8 cellular contexts compared by ENCODE assay signal in the genomic region with DNA sequence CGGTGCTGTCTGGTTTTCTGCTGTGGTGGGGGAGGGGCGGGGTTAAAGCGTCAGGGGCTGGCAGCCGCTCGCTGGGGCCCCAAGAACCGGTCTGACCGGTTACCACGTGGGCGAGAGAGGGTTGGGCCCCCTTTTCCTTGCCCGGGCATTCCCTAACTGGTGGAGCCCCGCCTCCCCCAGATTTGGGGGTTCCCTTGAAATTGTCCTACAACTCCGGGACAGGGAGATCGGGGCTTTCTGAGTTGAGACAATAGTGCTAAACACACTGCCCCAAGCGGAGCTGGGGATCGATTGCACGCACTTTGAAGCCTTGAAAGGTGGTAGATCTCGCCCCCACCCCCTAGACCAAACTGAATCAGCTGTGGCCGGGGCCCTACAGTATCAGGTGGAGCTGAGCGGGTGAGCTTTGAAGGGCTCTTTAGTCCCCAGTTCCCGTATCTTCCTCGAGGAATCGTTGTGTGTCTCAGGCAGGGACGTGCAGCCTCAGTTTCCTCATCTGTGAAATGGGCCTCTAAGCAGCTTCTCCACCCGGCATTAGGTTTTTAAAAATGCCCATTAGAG. TPM values are rescaled to one million over a fixed set of nuclear protein-coding genes. Genes with fewer than 3 reads are reported as not detected.
DNase-seq lines count a peak whose midpoint lies in the region; ATAC-seq and TF ChIP-seq lines count a peak whose summit lies in the region.

No MANE protein-coding gene starts in this region.

- H3K4me1 Mint-ChIP-seq in Caco-2 (ENCODE audit: low read depth, unreplicated experiment) (peaks cover 17% of the 10 kb centered on the region), T-cell (peaks cover 33 to 62% (median 47%) of the 10 kb centered on the region in 3 donors)
- peaks cover 52% of the 10 kb centered on the region for H3K4me1 Mint-ChIP-seq in activated naive CD8-positive, alpha-beta T cell treated with anti-CD3 and anti-CD28 coated beads, Interleukin-2, amount 50 U/mL, for 24 hours

- peak overlapping the region; percentile 99 for H3K27ac ChIP-seq in right atrium auricular region

- peaks cover 4% of the 10 kb centered on the region for H3K27me3 Mint-ChIP-seq in Caco-2 (ENCODE audit: insufficient read depth, unreplicated experiment)
- peaks cover 0 to 2% of the 10 kb centered on the region in 2 donors for H3K27me3 Mint-ChIP-seq in T-cell
- H3K27me3 Mint-ChIP-seq in activated naive CD8-positive, alpha-beta T cell treated with anti-CD3 and anti-CD28 coated beads, Interleukin-2, amount 50 U/mL, for 24 hours = peaks cover 3% of the 10 kb centered on the region

- CTCF ChIA-PET in Caco-2 (lab: Charles Lee) = interaction anchor here (0.9 to 1.6 kb wide), 3 partner anchors 9 to 177 kb away, joined by 3 to 4 read pairs (median 3); no protein-coding TSS in a partner anchor
- CTCF ChIA-PET in T-cell (lab: Charles Lee) = interaction anchor here in 1 of 2 donors (0.7 to 1.7 kb wide), 5 partner anchors 8 to 40 kb away, joined by 3 to 6 read pairs (median 5); no protein-coding TSS in a partner anchor

- peak overlapping the region; percentile 98 for H3K27ac Mint-ChIP-seq in Caco-2 (ENCODE audit: unreplicated experiment)
- peak overlapping the region; percentile 96 to 99 for H3K27ac Mint-ChIP-seq in T-cell
- H3K27ac Mint-ChIP-seq in activated naive CD8-positive, alpha-beta T cell treated with anti-CD3 and anti-CD28 coated beads, Interleukin-2, amount 50 U/mL, for 24 hours = peak overlapping the region; percentile 98

- DNase-seq in Caco-2 = peak; percentile 90 to 92
- DNase-seq in HuH-7.5 (ENCODE audit: low spot score) = peak; percentile 66
- DNase-seq in T-cell = peak; percentile 54 to 82 (median 74)
- DNase-seq in activated naive CD8-positive, alpha-beta T cell treated with anti-CD3 and anti-CD28 coated beads, Interleukin-2, amount 50 U/mL, for 24 hours = peak; percentile 85
- DNase-seq in right atrium auricular region (ENCODE audit: low spot score) = peak; percentile 80
- DNase-seq in sciatic nerve (ENCODE audit: low spot score) = peak; percentile 88

- peaks cover 2% of the 10 kb centered on the region; the same call in 1 of the 2 replicates for H3K36me3 ChIP-seq in Caco-2 (ENCODE audit: control insufficient read depth, insufficient read depth, low read length)
- H3K36me3 ChIP-seq in right atrium auricular region = no peaks in the 10 kb centered on the region

- H3K9me3 Mint-ChIP-seq in Caco-2 (ENCODE audit: unreplicated experiment) (no peaks in the 10 kb centered on the region), T-cell (no peaks in the 10 kb centered on the region)
- H3K9me3 Mint-ChIP-seq in activated naive CD8-positive, alpha-beta T cell treated with anti-CD3 and anti-CD28 coated beads, Interleukin-2, amount 50 U/mL, for 24 hours = no peaks in the 10 kb centered on the region

- H3K9me3 ChIP-seq in Caco-2 (no peaks in the 10 kb centered on the region), right atrium auricular region (no peaks in the 10 kb centered on the region)

- POLR2A ChIA-PET in Caco-2 (lab: Charles Lee) (interaction anchor here (0.5 to 2.4 kb wide), 5 partner anchors 9 to 142 kb away, joined by 3 to 12 read pairs (median 3); no protein-coding TSS in a partner anchor), T-cell (lab: Charles Lee) (interaction anchor here in 1 of 2 donors (0.6 to 1.1 kb wide), 6 partner anchors 12 to 1318 kb away, joined by 3 to 6 read pairs (median 4); a partner anchor contains a TSS)

- H3K4me3 ChIP-seq in Caco-2 (ENCODE audit: low read depth, low read length) = peak overlapping the region; percentile 99
- H3K4me3 ChIP-seq in right atrium auricular region = peak overlapping the region; percentile 80 to 95

- BruUV-seq in Caco-2 (replicated peaks; lab: Mats Ljungman, UMichigan) = no TSS peak

- peak overlapping the region; percentile 83 for H3K4me3 Mint-ChIP-seq in Caco-2 (ENCODE audit: unreplicated experiment)
- H3K4me3 Mint-ChIP-seq in T-cell = peak overlapping the region; percentile 98 to 99 (median 99)
- peak overlapping the region; percentile 94 for H3K4me3 Mint-ChIP-seq in activated naive CD8-positive, alpha-beta T cell treated with anti-CD3 and anti-CD28 coated beads, Interleukin-2, amount 50 U/mL, for 24 hours

- ATAC-seq in T-cell (replicated peaks in 1 of 4) (peak in 1 of 4 experiments; percentile 4), sciatic nerve (no peak), GM21717 (IDR thresholded peaks at IDR 0.05; ENCODE audit: unreplicated experiment) (no peak), HG02852 (IDR thresholded peaks at IDR 0.05; ENCODE audit: unreplicated experiment) (no peak)
- ATAC-seq in activated naive CD8-positive, alpha-beta T cell treated with anti-CD3 and anti-CD28 coated beads, Interleukin-2, amount 50 U/mL, for 24 hours = peak; percentile 30

- H3K27me3 ChIP-seq in Caco-2 (replicated peaks; ENCODE audit: control insufficient read depth, insufficient read depth, low read length) = no peaks in the 10 kb centered on the region
- no peaks in the 10 kb centered on the region for H3K27me3 ChIP-seq in right atrium auricular region

- peaks cover 16% of the 10 kb centered on the region for H3K4me1 ChIP-seq in Caco-2
- peaks cover 0 to 35% of the 10 kb centered on the region in 2 donors for H3K4me1 ChIP-seq in right atrium auricular region

- intact Hi-C loops in Caco-2 (cut with micrococcal nuclease; ENCODE audit: unreplicated experiment) (loop anchor here (1.0 to 5.0 kb wide), 2 partner anchors 8 to 363 kb away; a partner anchor contains a TSS), sciatic nerve (cut with DNase I) (no loop called here)

- peaks cover 74% of the 10 kb centered on the region for H3K36me3 Mint-ChIP-seq in Caco-2 (ENCODE audit: insufficient read depth, unreplicated experiment)
- H3K36me3 Mint-ChIP-seq in T-cell = peaks cover 18% of the 10 kb centered on the region
- H3K36me3 Mint-ChIP-seq in activated naive CD8-positive, alpha-beta T cell treated with anti-CD3 and anti-CD28 coated beads, Interleukin-2, amount 50 U/mL, for 24 hours (ENCODE audit: low read depth) = peaks cover 22% of the 10 kb centered on the region

- peak in 1 of 2 experiments; percentile 21 for TF ChIP-seq CTCF in Caco-2 (IDR thresholded peaks at IDR 0.05; ENCODE audit: insufficient read depth in 1 of 2, low read depth in 1 of 2, low read length in 1 of 2, severe bottlenecking in 1 of 2, unreplicated experiment in 1 of 2)
- TF ChIP-seq CTCF in right atrium auricular region (IDR thresholded peaks at IDR 0.05) = no peak

RNA-seq across cellular contexts. Expression of a gene that starts 4.8 kb away (rescaled TPM):
- total RNA-seq in Caco-2 (2022) (72.0 and 72.4 TPM in 2 replicates), T-cell (100 to 1,000 TPM; 165 to 413 (median 196) TPM), right atrium auricular region (100 to 1,000 TPM in 1 of 2 donors, 10 to 100 TPM in 1; 35.4 to 139 TPM), sciatic nerve (102 TPM)

RNA-seq across cellular contexts. Expression of a gene that starts 4.8 kb away (rescaled TPM):
- total RNA-seq in Caco-2 (2022) (19.3 and 26.4 TPM in 2 replicates), T-cell (10 to 100 TPM; 43.8 to 89.6 (median 67.3) TPM), right atrium auricular region (10 to 100 TPM; 33.1 to 39.2 TPM), sciatic nerve (48.3 TPM)

RNA-seq across cellular contexts. Expression of a gene that starts 36.9 kb away (rescaled TPM):
- total RNA-seq in Caco-2 (2022) = 89.6 and 92.7 TPM in 2 replicates
- total RNA-seq in T-cell = 10 to 100 TPM; 23.8 to 44.9 (median 38.1) TPM
- total RNA-seq in right atrium auricular region = 10 to 100 TPM; 25.4 to 27.3 TPM
- 30.7 TPM for total RNA-seq in sciatic nerve

RNA-seq across cellular contexts. Expression of a gene that starts 38.5 kb away (rescaled TPM):
- total RNA-seq in Caco-2 (2022) = 42.6 and 46.4 TPM in 2 replicates
- total RNA-seq in T-cell = 100 to 1,000 TPM in 2 of 5 donors, 10 to 100 TPM in 3; 68.9 to 121 (median 95.6) TPM
- total RNA-seq in right atrium auricular region = 10 to 100 TPM; 13.6 to 15.0 TPM
- 34.7 TPM for total RNA-seq in sciatic nerve

RNA-seq across cellular contexts. Expression of a gene that starts 52.3 kb away (rescaled TPM):
- 0.35 and 0.59 TPM in 2 replicates for total RNA-seq in Caco-2 (2022)
- total RNA-seq in T-cell = 10 to 100 TPM in 3 of 5 donors, 1 to 10 TPM in 2; 3.4 to 20.6 (median 15.4) TPM
- 10 to 100 TPM; 10.2 to 15.3 TPM for total RNA-seq in right atrium auricular region
- total RNA-seq in sciatic nerve = 20.2 TPM
